Comparison of ENCODE assay signal across 8 cellular contexts in genomic region chr12:69240625-69240984, GRCh38. TPM values are rescaled to one million over a fixed set of nuclear protein-coding genes. Genes with fewer than 3 reads are reported as not detected.
DNase-seq lines count a peak whose midpoint lies in the region; ATAC-seq and TF ChIP-seq lines count a peak whose summit lies in the region.

No MANE protein-coding gene starts in this region.

- peak overlapping the region; percentile 80 for H3K9ac ChIP-seq in Karpas-422 (ENCODE audit: low read length)
- H3K9ac ChIP-seq in smooth muscle cell (ENCODE audit: low read depth): peak overlapping the region; percentile 84

- H3K27me3 Mint-ChIP-seq in activated T-cell treated with anti-CD3 and anti-CD28 coated beads, Interleukin-2, amount 50 U/mL, for 72 hours (ENCODE audit: low read depth): no peaks in the 10 kb centered on the region

- peak; percentile 69 for DNase-seq in Karpas-422
- peak; percentile 36 to 44 for DNase-seq in activated T-cell treated with anti-CD3 and anti-CD28 coated beads, Interleukin-2, amount 50 U/mL, for 72 hours
- DNase-seq in right cardiac atrium: no peak
- no peak for DNase-seq in smooth muscle cell (lab: John Stamatoyannopoulos, UW; ENCODE audit: unreplicated experiment)
- DNase-seq in dedifferentiated amniotic fluid mesenchymal stem cell (ENCODE audit: extremely low spot score): no peak

- no peak for TF ChIP-seq CTCF in DOHH2 (IDR thresholded peaks at IDR 0.05; ENCODE audit: low read depth, low read length, poor library complexity, severe bottlenecking)
- TF ChIP-seq CTCF in smooth muscle cell (IDR thresholded peaks at IDR 0.05; ENCODE audit: borderline replicate concordance, insufficient read depth, poor library complexity, severe bottlenecking): no peak

- H4K20me1 ChIP-seq in DOHH2 (ENCODE audit: control insufficient read depth, insufficient read depth, low read depth, low read length) (peaks cover 33% of the 10 kb centered on the region), Karpas-422 (ENCODE audit: insufficient read depth, low read depth, low read length) (peaks cover 47% of the 10 kb centered on the region), smooth muscle cell (ENCODE audit: low read depth) (peaks cover 56% of the 10 kb centered on the region)

- H3F3A ChIP-seq in DOHH2 (ENCODE audit: control insufficient read depth, insufficient read depth) (peaks cover 4% of the 10 kb centered on the region; the same call in 1 of the 2 replicates), smooth muscle cell (ENCODE audit: low read depth) (no peaks in the 10 kb centered on the region)

- peak overlapping the region; percentile 98 for H3K27ac Mint-ChIP-seq in activated T-cell treated with anti-CD3 and anti-CD28 coated beads, Interleukin-2, amount 50 U/mL, for 72 hours

- H3K4me1 Mint-ChIP-seq in activated T-cell treated with anti-CD3 and anti-CD28 coated beads, Interleukin-2, amount 50 U/mL, for 72 hours (ENCODE audit: low read depth): peaks cover 50% of the 10 kb centered on the region

- H3K9me3 ChIP-seq in DOHH2 (ENCODE audit: control insufficient read depth, insufficient read depth, low read length): no peaks in the 10 kb centered on the region
- H3K9me3 ChIP-seq in Karpas-422 (ENCODE audit: low read length): no peaks in the 10 kb centered on the region
- H3K9me3 ChIP-seq in right cardiac atrium (ENCODE audit: control insufficient read depth, low read length): no peaks in the 10 kb centered on the region
- H3K9me3 ChIP-seq in smooth muscle cell (replicated peaks; ENCODE audit: low read depth): no peaks in the 10 kb centered on the region

- intact Hi-C loops in right cardiac atrium (cut with DNase I): no loop called here

- H3K4me2 ChIP-seq in DOHH2 (ENCODE audit: low read length): peak overlapping the region; percentile 85
- peak overlapping the region; percentile 91 for H3K4me2 ChIP-seq in Karpas-422 (ENCODE audit: low read depth, low read length, poor library complexity, severe bottlenecking)
- peak overlapping the region; percentile 93 for H3K4me2 ChIP-seq in smooth muscle cell

- no peak overlapping the region for H3K27ac ChIP-seq in DOHH2 (ENCODE audit: low read depth, low read length)
- no peak overlapping the region for H3K27ac ChIP-seq in Karpas-422 (ENCODE audit: low read length)
- no peak overlapping the region for H3K27ac ChIP-seq in right cardiac atrium (ENCODE audit: low read length)
- H3K27ac ChIP-seq in smooth muscle cell (ENCODE audit: low read depth): peak overlapping the region; percentile 69

- H3K4me1 ChIP-seq in DOHH2 (ENCODE audit: control insufficient read depth, low read length) (peaks cover 56% of the 10 kb centered on the region), Karpas-422 (ENCODE audit: low read length) (peaks cover 37% of the 10 kb centered on the region), right cardiac atrium (ENCODE audit: control insufficient read depth, insufficient read depth, low read length) (no peaks in the 10 kb centered on the region), smooth muscle cell (ENCODE audit: low read depth) (peaks cover 22% of the 10 kb centered on the region)

- H3K9me2 ChIP-seq in DOHH2 (replicated peaks; ENCODE audit: control insufficient read depth, low read length) (no peaks in the 10 kb centered on the region), Karpas-422 (replicated peaks; ENCODE audit: insufficient read depth, low read length) (no peaks in the 10 kb centered on the region)

- no peaks in the 10 kb centered on the region for H3K9me3 Mint-ChIP-seq in activated T-cell treated with anti-CD3 and anti-CD28 coated beads, Interleukin-2, amount 50 U/mL, for 72 hours

- H3K4me3 Mint-ChIP-seq in activated T-cell treated with anti-CD3 and anti-CD28 coated beads, Interleukin-2, amount 50 U/mL, for 72 hours: peak overlapping the region; percentile 98 to 100

- peaks cover 6 to 8% of the 10 kb centered on the region in 2 donors for H3K36me3 Mint-ChIP-seq in activated T-cell treated with anti-CD3 and anti-CD28 coated beads, Interleukin-2, amount 50 U/mL, for 72 hours (ENCODE audit: insufficient read depth in 2 of 2)

- no peak overlapping the region for H2AFZ ChIP-seq in Karpas-422 (ENCODE audit: low read length)
- H2AFZ ChIP-seq in smooth muscle cell (ENCODE audit: low read depth): no peak overlapping the region

- peaks cover 71% of the 10 kb centered on the region for H3K79me2 ChIP-seq in DOHH2 (ENCODE audit: control insufficient read depth, low read length)
- H3K79me2 ChIP-seq in Karpas-422 (ENCODE audit: low read length): peaks cover 57% of the 10 kb centered on the region
- H3K79me2 ChIP-seq in smooth muscle cell (ENCODE audit: low read depth): peaks cover 58% of the 10 kb centered on the region

- H3K27me3 ChIP-seq in DOHH2 (ENCODE audit: control insufficient read depth, low read length) (no peaks in the 10 kb centered on the region), Karpas-422 (ENCODE audit: low read length) (no peaks in the 10 kb centered on the region), right cardiac atrium (ENCODE audit: control insufficient read depth, insufficient read depth) (no peaks in the 10 kb centered on the region), smooth muscle cell (ENCODE audit: low read depth) (no peaks in the 10 kb centered on the region)

- under 1% methylated on average over 11 of the region's 11 CpGs for WGBS in right cardiac atrium
- 3% methylated on average over 11 of the region's 11 CpGs for WGBS in smooth muscle cell (ENCODE audit: low lambda C conversion rate)

- H3K36me3 ChIP-seq in DOHH2 (ENCODE audit: control insufficient read depth, low read length): peaks cover 43% of the 10 kb centered on the region
- peaks cover 12% of the 10 kb centered on the region; the same call in 1 of the 2 replicates for H3K36me3 ChIP-seq in Karpas-422 (ENCODE audit: insufficient read depth, low read length)
- no peaks in the 10 kb centered on the region for H3K36me3 ChIP-seq in smooth muscle cell (ENCODE audit: low read depth)

- ATAC-seq in activated T-cell treated with anti-CD3 and anti-CD28 coated beads, Interleukin-2, amount 50 U/mL, for 72 hours (replicated peaks in 1 of 2): no peak
- ATAC-seq in right cardiac atrium: no peak
- no peak for ATAC-seq in GM18511 (IDR thresholded peaks at IDR 0.05; ENCODE audit: unreplicated experiment)
- ATAC-seq in HG02798 (IDR thresholded peaks at IDR 0.05; ENCODE audit: poor library complexity, unreplicated experiment): no peak

- peak overlapping the region; percentile 100 for H3K4me3 ChIP-seq in DOHH2 (ENCODE audit: low read length)
- H3K4me3 ChIP-seq in Karpas-422 (ENCODE audit: low read length): peak overlapping the region; percentile 80
- H3K4me3 ChIP-seq in right cardiac atrium (ENCODE audit: low read length): peak overlapping the region; percentile 73
- H3K4me3 ChIP-seq in smooth muscle cell: peak overlapping the region; percentile 93

RNA-seq across cellular contexts. Expression of gene CPSF6, which starts 1.2 kb away (rescaled TPM):
- total RNA-seq in Karpas-422 (2014; rRNA removed; shearing (Covaris generic); ENCODE audit: low replicate concordance): 93.8 and 182 TPM in 2 replicates
- 10 to 100 TPM; 86.1 to 97.2 TPM for total RNA-seq in activated T-cell treated with anti-CD3 and anti-CD28 coated beads, Interleukin-2, amount 50 U/mL, for 72 hours
- total RNA-seq in right cardiac atrium: 10 to 100 TPM; 32.0 to 44.8 (median 41.2) TPM
- polyA plus RNA-seq in right cardiac atrium: 21.1 TPM
- 21.5 and 24.6 TPM in 2 replicates for total RNA-seq in smooth muscle cell
- polyA plus RNA-seq in smooth muscle cell: 35.9 and 42.6 TPM in 2 replicates

Comparison
In these comparisons a context has a peak if more than half of its experiments do, and no peak if none do; other contexts are left out.
1. DNase-seq: peak in Karpas-422 (single experiment) and activated T-cell treated with anti-CD3 and anti-CD28 coated beads, Interleukin-2, amount 50 U/mL, for 72 hours (2 of 2); none in right cardiac atrium (0 of 3), smooth muscle cell (single experiment) and dedifferentiated amniotic fluid mesenchymal stem cell (single experiment).
2. Peak in every context shown above with its lines, with median percentiles within 50 percentile points of each other: H3K4me2 ChIP-seq and H3K4me3 ChIP-seq.